8 cellular contexts compared by ENCODE assay signal in the genomic region with DNA sequence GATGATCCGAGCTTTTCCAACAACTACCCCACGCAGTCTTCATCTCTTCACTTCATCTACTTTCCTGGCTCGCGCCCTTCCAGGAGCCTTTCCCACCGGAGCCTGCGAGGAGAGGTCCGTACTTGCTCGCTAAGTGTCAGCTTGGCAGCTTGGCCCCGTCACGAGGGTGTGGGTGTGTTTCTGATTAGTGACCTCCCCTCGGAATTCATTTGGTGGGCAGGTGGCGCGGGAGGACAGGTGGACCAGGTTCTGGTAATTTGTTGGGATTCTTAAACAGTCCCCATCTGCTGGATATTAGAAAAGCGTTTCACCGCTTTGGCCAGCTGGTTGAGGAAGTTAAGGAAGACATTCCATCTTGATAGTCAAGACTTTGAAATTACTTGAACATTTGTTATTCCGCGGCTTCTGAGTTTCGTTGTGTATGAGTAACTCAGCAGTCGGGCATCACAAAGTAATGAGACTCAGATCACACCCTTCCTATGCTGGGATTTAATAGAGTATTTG. TPM values are rescaled to one million over a fixed set of nuclear protein-coding genes. Genes with fewer than 3 reads are reported as not detected.
DNase-seq lines count a peak whose midpoint lies in the region; ATAC-seq and TF ChIP-seq lines count a peak whose summit lies in the region.

No MANE protein-coding gene starts in this region.

- no peaks in the 10 kb centered on the region for H3K9me2 ChIP-seq in neural cell (ENCODE audit: insufficient read depth, low read length)

- H3K79me2 ChIP-seq in fibroblast of lung (ENCODE audit: control insufficient read depth, insufficient read depth, low read length) (peaks cover 30% of the 10 kb centered on the region), neural cell (replicated peaks; ENCODE audit: insufficient read depth, low read length) (peaks cover 22% of the 10 kb centered on the region)

- ATAC-seq in HG02840 (IDR thresholded peaks at IDR 0.05; ENCODE audit: low FRiP score, unreplicated experiment): peak; percentile 27

- H3F3A ChIP-seq in neural cell (ENCODE audit: insufficient read depth, low read length, poor library complexity, severe bottlenecking): no peaks in the 10 kb centered on the region

- TF ChIP-seq CTCF in fibroblast of lung (conservative IDR thresholded peaks at IDR 0.05 in 1 of 2, IDR thresholded peaks at IDR 0.05 in 1 of 2; ENCODE audit: low read depth in 1 of 2, low read length in 2 of 2) (no peak), neural cell (IDR thresholded peaks at IDR 0.05; ENCODE audit: poor library complexity, severe bottlenecking) (no peak)

- no peak for TF ChIP-seq EP300 in neural cell (conservative IDR thresholded peaks at IDR 0.05; ENCODE audit: poor library complexity, severe bottlenecking)

- TF ChIP-seq RAD21 in neural cell (conservative IDR thresholded peaks at IDR 0.05): no peak

- no peaks in the 10 kb centered on the region for H3K9me3 ChIP-seq in fibroblast of lung (ENCODE audit: control insufficient read depth, insufficient read depth, low read depth, low read length)
- H3K9me3 ChIP-seq in neural cell (ENCODE audit: low read length): no peaks in the 10 kb centered on the region

- peak; percentile 61 to 81 (median 62) for DNase-seq in NCI-H1417 (lab: John Stamatoyannopoulos, UW)
- DNase-seq in NCI-H1417 treated with DMSO at 0.1 percent for 48 hours (lab: John Stamatoyannopoulos, UW): no peak
- DNase-seq in NCI-H524 (lab: John Stamatoyannopoulos, UW): peak; percentile 57 to 73
- DNase-seq in activated T-cell treated with anti-CD3 and anti-CD28 coated beads, Interleukin-2, amount 50 U/mL, for 1 hour: peak; percentile 58
- DNase-seq in fibroblast of lung (ENCODE audit: low read depth in 2 of 2): peak; percentile 65 to 68
- DNase-seq in substantia nigra (lab: John Stamatoyannopoulos, UW): peak in 28 of 49 donors; percentile 10 to 78 (median 58)

- H3K27me3 ChIP-seq in fibroblast of lung (ENCODE audit: control insufficient read depth, insufficient read depth, low read length) (no peaks in the 10 kb centered on the region), neural cell (ENCODE audit: insufficient read depth, low read depth, low read length) (no peaks in the 10 kb centered on the region)

- H3K4me1 ChIP-seq in fibroblast of lung (ENCODE audit: control insufficient read depth, extremely low read depth, insufficient read depth, low read length): peaks cover 2% of the 10 kb centered on the region

- H3K9ac ChIP-seq in fibroblast of lung (ENCODE audit: insufficient read depth, low read length) (peak overlapping the region; percentile 95), neural cell (ENCODE audit: low read length) (peak overlapping the region; percentile 68)

- H3K4me3 ChIP-seq in fibroblast of lung (replicated peaks in 1 of 4; ENCODE audit: control extremely low read depth in 1 of 4, insufficient read depth in 1 of 4, low read depth in 3 of 4, low read length in 4 of 4): peak overlapping the region; percentile 91 to 98 (median 93)
- H3K4me3 ChIP-seq in neural cell (ENCODE audit: low read length): peak overlapping the region; percentile 80

- H4K20me1 ChIP-seq in fibroblast of lung (ENCODE audit: control insufficient read depth, extremely low read depth, insufficient read depth, low read length) (no peaks in the 10 kb centered on the region), neural cell (ENCODE audit: insufficient read depth) (no peaks in the 10 kb centered on the region)

- H2AFZ ChIP-seq in fibroblast of lung (ENCODE audit: low read length) (peak overlapping the region; percentile 93), neural cell (ENCODE audit: low read depth, low read length) (peak overlapping the region; percentile 66)

- H3K27ac ChIP-seq in fibroblast of lung (ENCODE audit: insufficient read depth, low read length) (peak overlapping the region; percentile 98), neural cell (ENCODE audit: low read length) (peak overlapping the region; percentile 66), substantia nigra (ENCODE audit: low read depth, low read length, poor library complexity, severe bottlenecking) (peak overlapping the region; percentile 77)

- peak overlapping the region; percentile 90 for H3K4me2 ChIP-seq in fibroblast of lung (ENCODE audit: extremely low read depth, insufficient read depth, low read length)
- H3K4me2 ChIP-seq in neural cell (ENCODE audit: low read length): peak overlapping the region; percentile 60

- H3K36me3 ChIP-seq in fibroblast of lung (ENCODE audit: control insufficient read depth, insufficient read depth, low read length) (no peaks in the 10 kb centered on the region), neural cell (ENCODE audit: insufficient read depth, low read length) (no peaks in the 10 kb centered on the region)

TF ChIP-seq in neural cell, 6 proteins besides CTCF, POLR2A, EP300 and RAD21:
- TF ChIP-seq REST (IDR thresholded peaks at IDR 0.05; ENCODE audit: borderline replicate concordance): peak; percentile 2
- no peak for TF ChIP-seq MXI1 (conservative IDR thresholded peaks at IDR 0.05; ENCODE audit: poor library complexity, severe bottlenecking)
- peak; percentile 49 for TF ChIP-seq SMC3 (conservative IDR thresholded peaks at IDR 0.05; ENCODE audit: poor library complexity)
- no peak for TF ChIP-seq POLR2AphosphoS5 (IDR thresholded peaks at IDR 0.05)
- no peak for TF ChIP-seq EZH2 (IDR thresholded peaks at IDR 0.05; ENCODE audit: borderline replicate concordance, insufficient read depth, low read length, poor library complexity, severe bottlenecking)
- TF ChIP-seq TAF1 (IDR thresholded peaks at IDR 0.05; ENCODE audit: low read depth): peak; percentile 64

RNA-seq across cellular contexts. Expression of gene UFM1, which starts 0.5 kb away (rescaled TPM):
- total RNA-seq in fibroblast of lung: 83.6 and 83.7 TPM in 2 replicates
- 71.8 and 98.3 TPM in 2 replicates for polyA plus RNA-seq in fibroblast of lung
- polyA plus RNA-seq in fibroblast of lung (2012): 42.8 and 59.4 TPM in 2 replicates
- polyA minus RNA-seq in fibroblast of lung (ENCODE audit: low replicate concordance): 2.5 and 4.5 TPM in 2 replicates
- 134 and 158 TPM in 2 replicates for polyA plus RNA-seq in neural cell
- 116 and 122 TPM in 2 replicates for polyA minus RNA-seq in neural cell
